In genomic region chr22:43000441-43001175, GRCh38 we compare ENCODE assay signal across 10 cellular contexts. TPM values are rescaled to one million over a fixed set of nuclear protein-coding genes. Genes with fewer than 3 reads are reported as not detected.
DNase-seq lines count a peak whose midpoint lies in the region; ATAC-seq lines count a peak whose summit lies in the region.
"Had no signal": no experiment of that assay in that cellular context is flagged by ENCODE, and none has a peak within 500 bp of the region (broad histone marks: within the 10 kb centered on the region; RNA-seq: fewer than 3 reads in every experiment).

No MANE protein-coding gene starts in this region.

- POLR2A ChIA-PET in activated CD4-positive, alpha-beta T cell treated with anti-CD3 and anti-CD28 coated beads, Interleukin-2, amount 10 ng/mL, durations not matched to agents 7 days and 5 days (lab: Charles Lee) = no interaction called here

- no peaks in the 10 kb centered on the region for H3K27me3 Mint-ChIP-seq in activated CD4-positive, alpha-beta T cell treated with anti-CD3 and anti-CD28 coated beads, Interleukin-2, amount 10 ng/mL, durations not matched to agents 7 days and 5 days
- H3K27me3 Mint-ChIP-seq in memory B cell = no peaks in the 10 kb centered on the region

- no peak for ATAC-seq in memory B cell (ENCODE audit: low read depth)
- no peak for ATAC-seq in GM19467 (IDR thresholded peaks at IDR 0.05; ENCODE audit: unreplicated experiment)
- no peak for ATAC-seq in GM18502 (IDR thresholded peaks at IDR 0.05; ENCODE audit: poor library complexity, unreplicated experiment)

- CTCF ChIA-PET in activated CD4-positive, alpha-beta T cell treated with anti-CD3 and anti-CD28 coated beads, Interleukin-2, amount 10 ng/mL, durations not matched to agents 7 days and 5 days (lab: Charles Lee) = interaction anchor here (0.6 to 1.4 kb wide), 4 partner anchors 27 to 187 kb away, joined by 3 to 8 read pairs (median 3); partner anchors contain the start of gene TTLL12

- peaks cover 13% of the 10 kb centered on the region for H3K36me3 Mint-ChIP-seq in activated CD4-positive, alpha-beta T cell treated with anti-CD3 and anti-CD28 coated beads, Interleukin-2, amount 10 ng/mL, durations not matched to agents 7 days and 5 days (ENCODE audit: low read depth)
- H3K36me3 Mint-ChIP-seq in memory B cell = peaks cover 2% of the 10 kb centered on the region

- peaks cover 80% of the 10 kb centered on the region for H3K4me1 Mint-ChIP-seq in activated CD4-positive, alpha-beta T cell treated with anti-CD3 and anti-CD28 coated beads, Interleukin-2, amount 10 ng/mL, durations not matched to agents 7 days and 5 days
- peaks cover 53% of the 10 kb centered on the region for H3K4me1 Mint-ChIP-seq in memory B cell

- H3K27ac Mint-ChIP-seq in activated CD4-positive, alpha-beta T cell treated with anti-CD3 and anti-CD28 coated beads, Interleukin-2, amount 10 ng/mL, durations not matched to agents 7 days and 5 days = no peak overlapping the region
- H3K27ac Mint-ChIP-seq in memory B cell = peak overlapping the region; percentile 40

- H3K9me3 Mint-ChIP-seq in activated CD4-positive, alpha-beta T cell treated with anti-CD3 and anti-CD28 coated beads, Interleukin-2, amount 10 ng/mL, durations not matched to agents 7 days and 5 days = no peaks in the 10 kb centered on the region
- H3K9me3 Mint-ChIP-seq in memory B cell = no peaks in the 10 kb centered on the region

- no peak overlapping the region for H3K4me3 Mint-ChIP-seq in activated CD4-positive, alpha-beta T cell treated with anti-CD3 and anti-CD28 coated beads, Interleukin-2, amount 10 ng/mL, durations not matched to agents 7 days and 5 days
- no peak overlapping the region for H3K4me3 Mint-ChIP-seq in memory B cell

- peak; percentile 72 for DNase-seq in activated CD4-positive, alpha-beta T cell treated with anti-CD3 and anti-CD28 coated beads for 48 hours
- DNase-seq in activated CD4-positive, alpha-beta T cell treated with anti-CD3 and anti-CD28 coated beads, Interleukin-2, amount 10 ng/mL, durations not matched to agents 7 days and 5 days = no peak
- peak; percentile 13 for DNase-seq in activated T-helper 9 cell treated with anti-CD3 and anti-CD28 coated beads, Interleukin-2, amount 50 U/mL, for 16 hours (ENCODE audit: low read depth)
- DNase-seq in memory B cell (ENCODE audit: low spot score in 2 of 2) = no peak
- DNase-seq in superior temporal gyrus (ENCODE audit: extremely low spot score) = peak; percentile 53
- DNase-seq in DMS114 treated with DMSO at 0.1 percent for 48 hours (lab: John Stamatoyannopoulos, UW; ENCODE audit: unreplicated experiment) = no peak
- DNase-seq: kidney, NCI-H1436 treated with DMSO at 0.1 percent for 48 hours had no signal

RNA-seq across cellular contexts. Expression of gene PACSIN2, which starts 14.3 kb away (rescaled TPM):
- total RNA-seq in activated CD4-positive, alpha-beta T cell treated with anti-CD3 and anti-CD28 coated beads, Interleukin-2, amount 10 ng/mL, durations not matched to agents 7 days and 5 days = 10 to 100 TPM; 32.3 to 35.8 TPM

Comparison
In these comparisons a context has a peak if more than half of its experiments do, and no peak if none do; other contexts are left out.
1. DNase-seq: peak in activated CD4-positive, alpha-beta T cell treated with anti-CD3 and anti-CD28 coated beads for 48 hours (single experiment), activated T-helper 9 cell treated with anti-CD3 and anti-CD28 coated beads, Interleukin-2, amount 50 U/mL, for 16 hours (single experiment) and superior temporal gyrus (single experiment); none in activated CD4-positive, alpha-beta T cell treated with anti-CD3 and anti-CD28 coated beads, Interleukin-2, amount 10 ng/mL, durations not matched to agents 7 days and 5 days (single experiment), memory B cell (0 of 2) and DMS114 treated with DMSO at 0.1 percent for 48 hours (single experiment).